Comparison of ENCODE assay signal across 13 cellular contexts in genomic region chr3:124829819-124830554, GRCh38.
A peak's percentile ranks its signal among the peaks of the same experiment; 100 is the strongest.
DNase-seq lines count a peak whose midpoint lies in the region; ATAC-seq, FAIRE-seq and TF ChIP-seq lines count a peak whose summit lies in the region.
"Had no signal": no experiment of that assay in that cellular context is flagged by ENCODE, and none has a peak within 500 bp of the region (broad histone marks: within the 10 kb centered on the region; RNA-seq: fewer than 3 reads in every experiment).

No MANE protein-coding gene starts in this region.

- peak; percentile 62 for ATAC-seq in stimulated activated naive B cell treated with anti-CD40 and anti-IgM and Interleukin-4, amounts not matched to agents 10 μg/mL and 1 μg/mL and 100 μg/mL, for 72 hours (replicated peaks)
- ATAC-seq in GM21423 (IDR thresholded peaks at IDR 0.05; ENCODE audit: unreplicated experiment), result no peak
- ATAC-seq: activated CD8-positive, alpha-beta T cell treated with anti-CD3 and anti-CD28 coated beads for 36 hours had no signal

- H3K4me3 Mint-ChIP-seq in stimulated activated naive B cell treated with anti-CD40 and anti-IgM and Interleukin-4, amounts not matched to agents 10 μg/mL and 1 μg/mL and 100 μg/mL, for 72 hours, result no peak overlapping the region
- H3K4me3 Mint-ChIP-seq: activated CD8-positive, alpha-beta T cell treated with anti-CD3 and anti-CD28 coated beads for 36 hours; activated naive CD8-positive, alpha-beta T cell had no signal

- peak overlapping the region; percentile 25 for H3K27ac Mint-ChIP-seq in stimulated activated naive B cell treated with anti-CD40 and anti-IgM and Interleukin-4, amounts not matched to agents 10 μg/mL and 1 μg/mL and 100 μg/mL, for 72 hours
- H3K27ac Mint-ChIP-seq: activated CD8-positive, alpha-beta T cell treated with anti-CD3 and anti-CD28 coated beads for 36 hours; activated naive CD8-positive, alpha-beta T cell had no signal

- H3K27me3 ChIP-seq in adipocyte (replicated peaks; ENCODE audit: control insufficient read depth, insufficient read depth, low read length), result no peaks in the 10 kb centered on the region

- no peak for FAIRE-seq in H54 (lab: Jason Lieb, UNC)

- H3K9ac ChIP-seq in adipocyte (ENCODE audit: low read length), result peak overlapping the region; percentile 25

- no peak overlapping the region for H3K4me3 ChIP-seq in adipocyte (ENCODE audit: low read length)

- no peaks in the 10 kb centered on the region for H3K36me3 Mint-ChIP-seq in stimulated activated naive B cell treated with anti-CD40 and anti-IgM and Interleukin-4, amounts not matched to agents 10 μg/mL and 1 μg/mL and 100 μg/mL, for 72 hours
- H3K36me3 Mint-ChIP-seq: activated naive CD8-positive, alpha-beta T cell had no signal

- peaks cover 25% of the 10 kb centered on the region for H3K36me3 ChIP-seq in adipocyte (ENCODE audit: control insufficient read depth, insufficient read depth, low read length, severe bottlenecking)

- peaks cover 64% of the 10 kb centered on the region for H3K4me1 ChIP-seq in adipocyte (ENCODE audit: control insufficient read depth, insufficient read depth, low read length)

- peaks cover 11 to 12% of the 10 kb centered on the region in 2 donors for H3K4me1 Mint-ChIP-seq in stimulated activated naive B cell treated with anti-CD40 and anti-IgM and Interleukin-4, amounts not matched to agents 10 μg/mL and 1 μg/mL and 100 μg/mL, for 72 hours

- no peaks in the 10 kb centered on the region for H3K9me3 Mint-ChIP-seq in stimulated activated naive B cell treated with anti-CD40 and anti-IgM and Interleukin-4, amounts not matched to agents 10 μg/mL and 1 μg/mL and 100 μg/mL, for 72 hours
- H3K9me3 Mint-ChIP-seq: activated CD8-positive, alpha-beta T cell treated with anti-CD3 and anti-CD28 coated beads for 36 hours had no signal

- peak; percentile 28 for DNase-seq in ELR (ENCODE audit: low read depth)
- DNase-seq in adipocyte (ENCODE audit: low read depth), result no peak
- DNase-seq in kidney tubule cell (ENCODE audit: low spot score), result peak; percentile 45
- no peak for DNase-seq in stimulated activated naive B cell treated with anti-CD40 and anti-IgM and Interleukin-4, amounts not matched to agents 10 μg/mL and 1 μg/mL and 100 μg/mL, for 72 hours
- DNase-seq in cerebellar nuclear complex (lab: John Stamatoyannopoulos, UW), result no peak
- no peak for DNase-seq in H54 (ENCODE audit: insufficient read length, low spot score)
- DNase-seq in hippocampal formation (lab: John Stamatoyannopoulos, UW), result no peak
- DNase-seq: activated CD8-positive, alpha-beta T cell treated with anti-CD3 and anti-CD28 coated beads for 36 hours; dermis blood vessel endothelial cell; NCI-H1092; NCI-H748 treated with DMSO at 0.1 percent for 48 hours had no signal

- H3K27me3 Mint-ChIP-seq in stimulated activated naive B cell treated with anti-CD40 and anti-IgM and Interleukin-4, amounts not matched to agents 10 μg/mL and 1 μg/mL and 100 μg/mL, for 72 hours, result peaks cover 28 to 54% of the 10 kb centered on the region in 2 donors

- no peaks in the 10 kb centered on the region for H3K9me3 ChIP-seq in adipocyte (ENCODE audit: control insufficient read depth, low read length)

- TF ChIP-seq POLR2A in H54 (IDR thresholded peaks at IDR 0.05; ENCODE audit: low read depth, low read length), result no peak

Comparison
In these comparisons a context has a peak if more than half of its experiments do, and no peak if none do; other contexts are left out.
1. DNase-seq: peak in ELR (single experiment) and kidney tubule cell (single experiment); none in adipocyte (single experiment), stimulated activated naive B cell treated with anti-CD40 and anti-IgM and Interleukin-4, amounts not matched to agents 10 μg/mL and 1 μg/mL and 100 μg/mL, for 72 hours (single experiment), cerebellar nuclear complex (0 of 2), H54 (single experiment) and hippocampal formation (0 of 2).